Comparison of ENCODE assay signal across 36 cellular contexts in the genomic region with DNA sequence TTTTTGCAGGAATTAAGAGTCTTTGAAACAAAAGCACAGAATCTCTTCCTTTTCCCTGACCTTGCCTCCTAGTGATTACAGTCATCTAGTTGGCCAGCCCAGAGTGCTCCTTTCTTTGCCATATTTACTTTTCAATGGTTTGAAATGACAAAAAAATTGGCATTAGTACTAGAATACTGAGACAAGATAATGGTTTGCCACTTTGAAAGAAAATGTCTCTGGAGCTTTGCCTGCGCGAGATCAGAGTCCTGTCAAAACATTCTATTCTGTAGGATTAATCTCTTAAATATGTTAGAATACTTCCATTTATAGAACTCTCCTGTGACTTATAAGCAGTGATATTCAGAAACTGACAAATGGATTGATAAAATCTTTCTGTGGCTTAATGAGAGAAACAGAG.
"Had no signal": no experiment of that assay in that cellular context is flagged by ENCODE, and none has a peak within 500 bp of the region (broad histone marks: within the 10 kb centered on the region; RNA-seq: fewer than 3 reads in every experiment).

No MANE protein-coding gene starts in this region.

- H3K9me3 ChIP-seq: adrenal gland, ascending aorta, body of pancreas, breast epithelium had no signal

- H3K4me3 Mint-ChIP-seq: activated naive CD4-positive, alpha-beta T cell treated with anti-CD3 and anti-CD28 coated beads for 36 hours; activated naive CD4-positive, alpha-beta T cell treated with anti-CD3 and anti-CD28 coated beads, Interleukin-2, amount 10 ng/mL, durations not matched to agents 7 days and 5 days; activated naive CD4-positive, alpha-beta T cell treated with anti-CD3 and anti-CD28 coated beads, Interleukin-2, amount 50 U/mL, for 24 hours; activated naive CD8-positive, alpha-beta T cell; activated naive CD8-positive, alpha-beta T cell treated with anti-CD3 and anti-CD28 coated beads for 36 hours; activated naive CD8-positive, alpha-beta T cell treated with anti-CD3 and anti-CD28 coated beads, Interleukin-2, amount 10 ng/mL, durations not matched to agents 7 days and 5 days; activated naive CD8-positive, alpha-beta T cell treated with anti-CD3 and anti-CD28 coated beads, Interleukin-2, amount 50 U/mL, for 24 hours; activated T-cell treated with anti-CD3 and anti-CD28 coated beads, Interleukin-2, amount 50 U/mL, for 24 hours; activated T-cell treated with anti-CD3 and anti-CD28 coated beads, Interleukin-2, amount 50 U/mL, for 4 hours; activated T-cell treated with anti-CD3 and anti-CD28 coated beads, Interleukin-2, amount 50 U/mL, for 72 hours; activated T-helper 1 cell treated with anti-CD3 and anti-CD28 coated beads, Interleukin-12 subunit alpha, Interleukin-12 subunit beta, Interleukin-2, Interleukin-4 antibody, amounts not matched to agents 30 ng/mL and 10 ng/mL and 1 ng/mL, durations not matched to agents 14 hours and 24 hours and 36 hours; activated T-helper 17 cell treated with anti-CD3 and anti-CD28 coated beads, Interleukin-2, amount 50 U/mL, for 72 hours; brain; central memory CD8-positive, alpha-beta T cell had no signal

- H3K4me3 ChIP-seq: adrenal gland, ascending aorta, body of pancreas, breast epithelium, cardiac muscle cell had no signal

- H3K27me3 ChIP-seq: adrenal gland, ascending aorta, body of pancreas, brain microvascular endothelial cell, breast epithelium, cardiac muscle cell had no signal

- H3K27me3 Mint-ChIP-seq: activated naive CD4-positive, alpha-beta T cell treated with anti-CD3 and anti-CD28 coated beads, Interleukin-2, amount 10 ng/mL, durations not matched to agents 7 days and 5 days; activated naive CD4-positive, alpha-beta T cell treated with anti-CD3 and anti-CD28 coated beads, Interleukin-2, amount 50 U/mL, for 24 hours; activated naive CD8-positive, alpha-beta T cell; activated naive CD8-positive, alpha-beta T cell treated with anti-CD3 and anti-CD28 coated beads for 36 hours; activated naive CD8-positive, alpha-beta T cell treated with anti-CD3 and anti-CD28 coated beads, Interleukin-2, amount 10 ng/mL, durations not matched to agents 7 days and 5 days; activated naive CD8-positive, alpha-beta T cell treated with anti-CD3 and anti-CD28 coated beads, Interleukin-2, amount 50 U/mL, for 24 hours; activated T-cell treated with anti-CD3 and anti-CD28 coated beads, Interleukin-2, amount 50 U/mL, for 24 hours; activated T-helper 17 cell treated with anti-CD3 and anti-CD28 coated beads, Interleukin-2, amount 50 U/mL, for 72 hours; central memory CD8-positive, alpha-beta T cell had no signal

- H3K36me3 Mint-ChIP-seq: activated naive CD4-positive, alpha-beta T cell treated with anti-CD3 and anti-CD28 coated beads, Interleukin-2, amount 10 ng/mL, durations not matched to agents 7 days and 5 days; activated naive CD4-positive, alpha-beta T cell treated with anti-CD3 and anti-CD28 coated beads, Interleukin-2, amount 50 U/mL, for 24 hours; activated naive CD8-positive, alpha-beta T cell; activated naive CD8-positive, alpha-beta T cell treated with anti-CD3 and anti-CD28 coated beads for 36 hours; activated naive CD8-positive, alpha-beta T cell treated with anti-CD3 and anti-CD28 coated beads, Interleukin-2, amount 10 ng/mL, durations not matched to agents 7 days and 5 days; brain had no signal

- H3K27ac Mint-ChIP-seq: activated naive CD4-positive, alpha-beta T cell treated with anti-CD3 and anti-CD28 coated beads for 36 hours; activated naive CD4-positive, alpha-beta T cell treated with anti-CD3 and anti-CD28 coated beads, Interleukin-2, amount 10 ng/mL, durations not matched to agents 7 days and 5 days; activated naive CD4-positive, alpha-beta T cell treated with anti-CD3 and anti-CD28 coated beads, Interleukin-2, amount 50 U/mL, for 24 hours; activated naive CD4-positive, alpha-beta T cell treated with anti-CD3 and anti-CD28 coated beads, Interleukin-2, amount 50 U/mL, for 72 hours; activated naive CD8-positive, alpha-beta T cell; activated naive CD8-positive, alpha-beta T cell treated with anti-CD3 and anti-CD28 coated beads for 36 hours; activated naive CD8-positive, alpha-beta T cell treated with anti-CD3 and anti-CD28 coated beads, Interleukin-2, amount 10 ng/mL, durations not matched to agents 7 days and 5 days; activated naive CD8-positive, alpha-beta T cell treated with anti-CD3 and anti-CD28 coated beads, Interleukin-2, amount 50 U/mL, for 24 hours; activated T-cell treated with anti-CD3 and anti-CD28 coated beads, Interleukin-2, amount 50 U/mL, for 24 hours; activated T-cell treated with anti-CD3 and anti-CD28 coated beads, Interleukin-2, amount 50 U/mL, for 72 hours; activated T-helper 1 cell treated with anti-CD3 and anti-CD28 coated beads, Interleukin-12 subunit alpha, Interleukin-12 subunit beta, Interleukin-2, Interleukin-4 antibody, amounts not matched to agents 30 ng/mL and 10 ng/mL and 1 ng/mL, durations not matched to agents 14 hours and 24 hours and 36 hours; activated T-helper 17 cell treated with anti-CD3 and anti-CD28 coated beads, Interleukin-2, amount 50 U/mL, for 72 hours; activated T-helper 2 cell treated with anti-CD3 and anti-CD28 coated beads, Interferon-gamma antibody, Interleukin-2, Interleukin-4, amounts not matched to agents 10 μg/mL and 5 μg/mL and 100 μg/mL, durations not matched to agents 14 hours and 24 hours and 36 hours; brain had no signal

- ATAC-seq: activated naive CD4-positive, alpha-beta T cell treated with anti-CD3 and anti-CD28 coated beads, Interleukin-2, amount 50 U/mL, for 72 hours; activated naive CD8-positive, alpha-beta T cell treated with anti-CD3 and anti-CD28 coated beads, Interleukin-2, amount 50 U/mL, for 24 hours; activated T-cell treated with anti-CD3 and anti-CD28 coated beads, Interleukin-2, amount 50 U/mL, for 4 hours; activated T-cell treated with anti-CD3 and anti-CD28 coated beads, Interleukin-2, amount 50 U/mL, for 72 hours; activated T-helper 17 cell treated with anti-CD3 and anti-CD28 coated beads, Interleukin-2, amount 50 U/mL, for 72 hours; body of pancreas had no signal

- DNase-seq: activated effector memory CD4-positive, alpha-beta T cell treated with anti-CD3 and anti-CD28 coated beads, Interleukin-2, amount 50 U/mL, for 16 hours; activated effector memory CD4-positive, alpha-beta T cell treated with Interleukin-2 at 50 U/mL for 16 hours; activated gamma-delta T cell; activated gamma-delta T cell treated with Interleukin-2 at 50 U/mL for 16 hours; activated naive CD4-positive, alpha-beta T cell; activated naive CD4-positive, alpha-beta T cell treated with anti-CD3 and anti-CD28 coated beads for 36 hours; activated naive CD4-positive, alpha-beta T cell treated with anti-CD3 and anti-CD28 coated beads, Interleukin-2, amount 10 ng/mL, durations not matched to agents 7 days and 5 days; activated naive CD4-positive, alpha-beta T cell treated with anti-CD3 and anti-CD28 coated beads, Interleukin-2, amount 50 U/mL, for 16 hours; activated naive CD4-positive, alpha-beta T cell treated with Interleukin-2 at 50 U/mL for 16 hours; activated naive CD8-positive, alpha-beta T cell treated with anti-CD3 and anti-CD28 coated beads for 36 hours; activated naive CD8-positive, alpha-beta T cell treated with anti-CD3 and anti-CD28 coated beads, Interleukin-2, amount 10 ng/mL, durations not matched to agents 7 days and 5 days; activated naive CD8-positive, alpha-beta T cell treated with anti-CD3 and anti-CD28 coated beads, Interleukin-2, amount 50 U/mL, for 24 hours; activated T-cell treated with anti-CD3 and anti-CD28 coated beads, Interleukin-2, amount 50 U/mL, for 24 hours; activated T-cell treated with anti-CD3 and anti-CD28 coated beads, Interleukin-2, amount 50 U/mL, for 4 hours; activated T-cell treated with anti-CD3 and anti-CD28 coated beads, Interleukin-2, amount 50 U/mL, for 48 hours; activated T-cell treated with anti-CD3 and anti-CD28 coated beads, Interleukin-2, amount 50 U/mL, for 72 hours; adrenal gland; amniotic stem cell; amygdala; anterior cingulate cortex; aorta; body of pancreas; brain microvascular endothelial cell; central memory CD4-positive, alpha-beta T cell; cerebellar nuclear complex had no signal

- H3K27ac ChIP-seq: adrenal gland, ascending aorta, body of pancreas, brain microvascular endothelial cell, breast epithelium, cardiac muscle cell had no signal

- H3K4me1 Mint-ChIP-seq: activated naive CD4-positive, alpha-beta T cell treated with anti-CD3 and anti-CD28 coated beads, Interleukin-2, amount 10 ng/mL, durations not matched to agents 7 days and 5 days; activated naive CD4-positive, alpha-beta T cell treated with anti-CD3 and anti-CD28 coated beads, Interleukin-2, amount 50 U/mL, for 24 hours; activated naive CD8-positive, alpha-beta T cell treated with anti-CD3 and anti-CD28 coated beads for 36 hours; activated naive CD8-positive, alpha-beta T cell treated with anti-CD3 and anti-CD28 coated beads, Interleukin-2, amount 10 ng/mL, durations not matched to agents 7 days and 5 days; activated naive CD8-positive, alpha-beta T cell treated with anti-CD3 and anti-CD28 coated beads, Interleukin-2, amount 50 U/mL, for 24 hours; activated T-helper 17 cell treated with anti-CD3 and anti-CD28 coated beads, Interleukin-2, amount 50 U/mL, for 72 hours; brain; central memory CD8-positive, alpha-beta T cell had no signal

- H3K36me3 ChIP-seq: adrenal gland, ascending aorta, brain microvascular endothelial cell, breast epithelium, cardiac muscle cell had no signal

- H3K4me1 ChIP-seq: adrenal gland, ascending aorta, body of pancreas, breast epithelium had no signal
